In genomic region chr1:94342416-94342815, GRCh38 we compare ENCODE assay signal across 19 cellular contexts.
"Had no signal": no experiment of that assay in that cellular context is flagged by ENCODE, and none has a peak within 500 bp of the region (broad histone marks: within the 10 kb centered on the region; RNA-seq: fewer than 3 reads in every experiment).

No MANE protein-coding gene starts in this region.

- DNase-seq: effector memory CD4-positive, alpha-beta T cell; gastrocnemius medialis; kidney; left cardiac atrium; mammary epithelial cell; natural killer cell; nucleus accumbens; ovary; stimulated activated CD4-positive, alpha-beta T cell treated with anti-CD3 and anti-CD28 coated beads, Interleukin-2, amount 100 ng/mL, for 48 hours; stimulated activated CD8-positive, alpha-beta memory T cell treated with anti-CD3 and anti-CD28 coated beads, Interleukin-4, amount 100 ng/mL, for 48 hours; stimulated activated naive CD8-positive, alpha-beta T cell treated with anti-CD3 and anti-CD28 coated beads, Interleukin-15, amount 100 ng/mL, for 72 hours; testis; transverse colon had no signal

- H3K9me3 Mint-ChIP-seq: natural killer cell; neural progenitor cell; stimulated activated effector memory CD8-positive, alpha-beta T cell treated with anti-CD3 and anti-CD28 coated beads, Interleukin-12 subunit alpha, Interleukin-12 subunit beta, amount 100 ng/mL, for 72 hours; stimulated activated naive CD8-positive, alpha-beta T cell treated with anti-CD3 and anti-CD28 coated beads, Interleukin-15, amount 100 ng/mL, for 72 hours had no signal

- H3K4me3 Mint-ChIP-seq: natural killer cell; neural progenitor cell; stimulated activated effector memory CD8-positive, alpha-beta T cell treated with anti-CD3 and anti-CD28 coated beads, Interleukin-12 subunit alpha, Interleukin-12 subunit beta, amount 100 ng/mL, for 72 hours; stimulated activated naive CD8-positive, alpha-beta T cell treated with anti-CD3 and anti-CD28 coated beads, Interleukin-15, amount 100 ng/mL, for 72 hours had no signal

- H3K27me3 ChIP-seq: gastrocnemius medialis, neural progenitor cell, ovary, right atrium auricular region, testis, transverse colon had no signal

- H3K27ac ChIP-seq: gastrocnemius medialis, neural progenitor cell, ovary, right atrium auricular region, testis, transverse colon had no signal

- H3K27me3 Mint-ChIP-seq: stimulated activated naive CD8-positive, alpha-beta T cell treated with anti-CD3 and anti-CD28 coated beads, Interleukin-15, amount 100 ng/mL, for 72 hours had no signal

- H3K4me1 ChIP-seq: gastrocnemius medialis, neural progenitor cell, right atrium auricular region, testis, transverse colon had no signal

- H3K9me3 ChIP-seq: gastrocnemius medialis, ovary, right atrium auricular region, testis, transverse colon had no signal

- H3K36me3 Mint-ChIP-seq: natural killer cell; neural progenitor cell; stimulated activated effector memory CD8-positive, alpha-beta T cell treated with anti-CD3 and anti-CD28 coated beads, Interleukin-12 subunit alpha, Interleukin-12 subunit beta, amount 100 ng/mL, for 72 hours had no signal

- H3K27ac Mint-ChIP-seq: natural killer cell; neural progenitor cell; stimulated activated effector memory CD8-positive, alpha-beta T cell treated with anti-CD3 and anti-CD28 coated beads, Interleukin-12 subunit alpha, Interleukin-12 subunit beta, amount 100 ng/mL, for 72 hours; stimulated activated naive CD8-positive, alpha-beta T cell treated with anti-CD3 and anti-CD28 coated beads, Interleukin-15, amount 100 ng/mL, for 72 hours had no signal

- H3K4me3 ChIP-seq: gastrocnemius medialis, neural progenitor cell, ovary, right atrium auricular region, smooth muscle cell, testis, transverse colon had no signal

- H3K4me2 ChIP-seq: neural progenitor cell, smooth muscle cell had no signal

- H3K36me3 ChIP-seq: gastrocnemius medialis, neural progenitor cell, ovary, right atrium auricular region, transverse colon had no signal

- H3K4me1 Mint-ChIP-seq: neural progenitor cell; stimulated activated effector memory CD8-positive, alpha-beta T cell treated with anti-CD3 and anti-CD28 coated beads, Interleukin-12 subunit alpha, Interleukin-12 subunit beta, amount 100 ng/mL, for 72 hours; stimulated activated naive CD8-positive, alpha-beta T cell treated with anti-CD3 and anti-CD28 coated beads, Interleukin-15, amount 100 ng/mL, for 72 hours had no signal

- ATAC-seq: esophagus mucosa; gastrocnemius medialis; left cardiac atrium; natural killer cell; stimulated activated effector memory CD8-positive, alpha-beta T cell treated with anti-CD3 and anti-CD28 coated beads, Interleukin-12 subunit alpha, Interleukin-12 subunit beta, amount 100 ng/mL, for 72 hours; stimulated activated naive CD8-positive, alpha-beta T cell treated with anti-CD3 and anti-CD28 coated beads, Interleukin-15, amount 100 ng/mL, for 72 hours had no signal

- H2AFZ ChIP-seq: neural progenitor cell had no signal

- FAIRE-seq: endometrium, kidney had no signal
